21 cellular contexts compared by ENCODE assay signal in genomic region chr12:17017402-17017801, GRCh38.
A peak's percentile ranks its signal among the peaks of the same experiment; 100 is the strongest.
DNase-seq lines count a peak whose midpoint lies in the region; ATAC-seq and TF ChIP-seq lines count a peak whose summit lies in the region.
"Had no signal": no experiment of that assay in that cellular context is flagged by ENCODE, and none has a peak within 500 bp of the region (broad histone marks: within the 10 kb centered on the region; RNA-seq: fewer than 3 reads in every experiment).

No MANE protein-coding gene starts in this region.

- dilution Hi-C loops in mammary epithelial cell (cut with HindIII; ENCODE audit: low sequenced_read_pairs): no loop called here

- H3K27me3 ChIP-seq in mammary epithelial cell (ENCODE audit: insufficient read depth, low read length) (no peaks in the 10 kb centered on the region), right cardiac atrium (ENCODE audit: control insufficient read depth, insufficient read depth) (no peaks in the 10 kb centered on the region)
- H3K27me3 ChIP-seq: Peyer's patch had no signal

- CTCF ChIA-PET in mammary epithelial cell (lab: Charles Lee; ENCODE audit: low non-redundant PET): no interaction called here

- TF ChIP-seq CTCF in mammary epithelial cell (conservative IDR thresholded peaks at IDR 0.05 in 1 of 2, IDR thresholded peaks at IDR 0.05 in 1 of 2; ENCODE audit: extremely low read depth in 1 of 2, insufficient read depth in 1 of 2, low read depth in 1 of 2, low read length in 2 of 2): no peak

- no TSS peak for BruUV-seq in mammary epithelial cell (replicated peaks; lab: Mats Ljungman, UMichigan)

- no peak overlapping the region for H3K4me2 ChIP-seq in mammary epithelial cell (ENCODE audit: insufficient read depth, low read depth, low read length)
- H3K4me2 ChIP-seq: KMS-11, SK-N-SH had no signal

- no peaks in the 10 kb centered on the region for H3K79me2 ChIP-seq in mammary epithelial cell (ENCODE audit: insufficient read depth, low read length)

- H3K4me3 ChIP-seq in mammary epithelial cell (replicated peaks in 1 of 3; ENCODE audit: insufficient read depth in 1 of 3, low read depth in 2 of 3, low read length in 3 of 3) (no peak overlapping the region), right cardiac atrium (ENCODE audit: low read length) (no peak overlapping the region)
- H3K4me3 ChIP-seq: Peyer's patch had no signal

- H3K9ac ChIP-seq in mammary epithelial cell (ENCODE audit: insufficient read depth, low read length): no peak overlapping the region
- H3K9ac ChIP-seq: KMS-11, SK-N-SH had no signal

- no peak for ATAC-seq in HG03108 (IDR thresholded peaks at IDR 0.05; ENCODE audit: unreplicated experiment)
- ATAC-seq in right cardiac atrium: no peak
- ATAC-seq: CD8-positive, alpha-beta T cell; HCT116 had no signal

- no peaks in the 10 kb centered on the region for H4K20me1 ChIP-seq in mammary epithelial cell (ENCODE audit: insufficient read depth, low read length)

- intact Hi-C loops in mammary epithelial cell (cut with micrococcal nuclease) (loop anchor here (5.0 kb wide), 1 partner anchor 75 kb away; no protein-coding TSS in a partner anchor), right cardiac atrium (cut with DNase I) (no loop called here)

- H3K9me3 ChIP-seq in mammary epithelial cell (replicated peaks; ENCODE audit: insufficient read depth, low read length) (no peaks in the 10 kb centered on the region), right cardiac atrium (ENCODE audit: control insufficient read depth, low read length) (no peaks in the 10 kb centered on the region)
- H3K9me3 ChIP-seq: Caco-2, Peyer's patch had no signal

- WGBS in mammary epithelial cell (ENCODE audit: low coverage, missing lambda C conversion rate): 50% methylated on average over 3 of the region's 3 CpGs
- WGBS in right cardiac atrium: 81% methylated on average over 3 of the region's 3 CpGs

- peaks cover 22% of the 10 kb centered on the region for H3K4me1 ChIP-seq in mammary epithelial cell (ENCODE audit: insufficient read depth, low read length)
- H3K4me1 ChIP-seq in right cardiac atrium (ENCODE audit: control insufficient read depth, insufficient read depth, low read length): no peaks in the 10 kb centered on the region
- H3K4me1 ChIP-seq: Caco-2, Peyer's patch had no signal

- DNase-seq in HT1080 (ENCODE audit: low read depth): peak; percentile 61
- peak; percentile 69 for DNase-seq in NCI-H446 treated with DMSO at 0.1 percent for 48 hours (lab: John Stamatoyannopoulos, UW)
- peak; percentile 1 for DNase-seq in mammary epithelial cell
- DNase-seq in myocyte (ENCODE audit: low read depth): peak; percentile 6
- no peak for DNase-seq in right cardiac atrium
- DNase-seq in stimulated activated CD4-positive, alpha-beta T cell treated with anti-CD3 and anti-CD28 coated beads, Interleukin-4, amount 100 ng/mL, for 24 hours: no peak
- DNase-seq: Caco-2; CD8-positive, alpha-beta T cell; DMS79 treated with DMSO at 0.1 percent for 48 hours; NCI-H1105; NCI-H146; NCI-H1930; NCI-H2107; NCI-H526 treated with DMSO at 0.1 percent for 48 hours; Peyer's patch; SK-N-SH; SW 1271 had no signal

- H3K27ac ChIP-seq in mammary epithelial cell (ENCODE audit: insufficient read depth, low read depth, low read length): no peak overlapping the region
- H3K27ac ChIP-seq in right cardiac atrium (ENCODE audit: low read length): no peak overlapping the region
- H3K27ac ChIP-seq: C4-2B, KMS-11, Peyer's patch had no signal

- in situ Hi-C loops in mammary epithelial cell (cut with MboI; ENCODE audit: low sequenced_read_pairs in 2 of 2): no loop called here

- H3K36me3 ChIP-seq in mammary epithelial cell (ENCODE audit: insufficient read depth, low read length): no peaks in the 10 kb centered on the region
- H3K36me3 ChIP-seq: Peyer's patch had no signal

- peak overlapping the region; percentile 16 for H2AFZ ChIP-seq in mammary epithelial cell (ENCODE audit: low read depth, low read length)

Comparison
In these comparisons a context has a peak if more than half of its experiments do, and no peak if none do; other contexts are left out.
1. DNase-seq: peak in HT1080 (single experiment), NCI-H446 treated with DMSO at 0.1 percent for 48 hours (single experiment), mammary epithelial cell (single experiment) and myocyte (single experiment); none in right cardiac atrium (0 of 3) and stimulated activated CD4-positive, alpha-beta T cell treated with anti-CD3 and anti-CD28 coated beads, Interleukin-4, amount 100 ng/mL, for 24 hours (single experiment).